33 cellular contexts compared by ENCODE assay signal in genomic region chr13:108926848-108927247, GRCh38.
DNase-seq lines count a peak whose midpoint lies in the region; ATAC-seq and TF ChIP-seq lines count a peak whose summit lies in the region.
"Had no signal": no experiment of that assay in that cellular context is flagged by ENCODE, and none has a peak within 500 bp of the region (broad histone marks: within the 10 kb centered on the region; RNA-seq: fewer than 3 reads in every experiment).

No MANE protein-coding gene starts in this region.

- ATAC-seq in Right ventricle myocardium inferior (peak; percentile 72), Right ventricle myocardium superior (ENCODE audit: poor library complexity) (peak; percentile 87), left ventricle myocardium superior (peak; percentile 94), right cardiac atrium (peak; percentile 48 to 62)
- ATAC-seq: A549; CD8-positive, alpha-beta T cell had no signal

- H3K27ac ChIP-seq in left ventricle myocardium inferior (replicated peaks) (no peak overlapping the region), right atrium auricular region (no peak overlapping the region), right cardiac atrium (ENCODE audit: low read length) (no peak overlapping the region)
- H3K27ac ChIP-seq: 22Rv1; A549; BLaER1; BLaER1 treated with 17β-estradiol and CSF1 and Interleukin-3, amounts not matched to agents 10 nM and 100 nM; C4-2B had no signal

- TF ChIP-seq CTCF in left ventricle myocardium inferior (IDR thresholded peaks at IDR 0.05; ENCODE audit: borderline replicate concordance) (no peak), right atrium auricular region (IDR thresholded peaks at IDR 0.05) (no peak)

- H3K9me3 ChIP-seq in left ventricle myocardium inferior (replicated peaks): no peaks in the 10 kb centered on the region
- H3K9me3 ChIP-seq in right atrium auricular region: no peaks in the 10 kb centered on the region
- H3K9me3 ChIP-seq in right cardiac atrium (ENCODE audit: control insufficient read depth, low read length): no peaks in the 10 kb centered on the region
- H3K9me3 ChIP-seq: A549; BE2C; BLaER1; BLaER1 treated with 17β-estradiol and CSF1 and Interleukin-3, amounts not matched to agents 10 nM and 100 nM; Caco-2 had no signal

- no peaks in the 10 kb centered on the region for H3K4me1 ChIP-seq in left ventricle myocardium inferior
- no peaks in the 10 kb centered on the region for H3K4me1 ChIP-seq in right atrium auricular region
- H3K4me1 ChIP-seq in right cardiac atrium (ENCODE audit: control insufficient read depth, insufficient read depth, low read length): no peaks in the 10 kb centered on the region
- H3K4me1 ChIP-seq: A549; BE2C; BLaER1; BLaER1 treated with 17β-estradiol and CSF1 and Interleukin-3, amounts not matched to agents 10 nM and 100 nM; Caco-2 had no signal

- H3K27me3 ChIP-seq in left ventricle myocardium inferior (ENCODE audit: low read depth) (no peaks in the 10 kb centered on the region), right atrium auricular region (no peaks in the 10 kb centered on the region), right cardiac atrium (ENCODE audit: control insufficient read depth, insufficient read depth) (no peaks in the 10 kb centered on the region)
- H3K27me3 ChIP-seq: BLaER1; BLaER1 treated with 17β-estradiol and CSF1 and Interleukin-3, amounts not matched to agents 10 nM and 100 nM had no signal

- intact Hi-C loops in Right ventricle myocardium inferior (cut with DNase I): no loop called here
- intact Hi-C loops in cardiac septum (cut with DNase I): no loop called here
- intact Hi-C loops in Right ventricle myocardium superior (cut with DNase I): no loop called here
- intact Hi-C loops in left ventricle myocardium inferior (cut with micrococcal nuclease): no loop called here
- intact Hi-C loops in left ventricle myocardium superior (cut with micrococcal nuclease): no loop called here
- intact Hi-C loops in right cardiac atrium (cut with DNase I): no loop called here

- no peaks in the 10 kb centered on the region for H3K36me3 ChIP-seq in left ventricle myocardium inferior
- no peaks in the 10 kb centered on the region for H3K36me3 ChIP-seq in right atrium auricular region
- H3K36me3 ChIP-seq: BE2C; BLaER1; BLaER1 treated with 17β-estradiol and CSF1 and Interleukin-3, amounts not matched to agents 10 nM and 100 nM had no signal

- peak; percentile 46 for DNase-seq in Right ventricle myocardium inferior (ENCODE audit: missing footprints)
- no peak for DNase-seq in cardiac septum (ENCODE audit: low spot score)
- no peak for DNase-seq in Right ventricle myocardium superior
- DNase-seq in left ventricle myocardium inferior: no peak
- peak; percentile 42 for DNase-seq in left ventricle myocardium superior
- DNase-seq in right atrium auricular region (ENCODE audit: low spot score): no peak
- no peak for DNase-seq in right cardiac atrium
- no peak for DNase-seq in NCI-H510A (lab: John Stamatoyannopoulos, UW)
- DNase-seq: 8988T; ACHN; AML-193; BE2C; C1 segment of cervical spinal cord; Caco-2; Calu3; CD4-positive, alpha-beta memory T cell; CD4-positive, alpha-beta T cell; CD4-positive, CD25-positive, alpha-beta regulatory T cell; CD8-positive, alpha-beta memory T cell; CD8-positive, alpha-beta T cell; COR-L47; DMS 273 treated with DMSO at 0.1 percent for 48 hours; DMS153; DMS53; DMS79; DMS79 treated with DMSO at 0.1 percent for 48 hours; DND-41; EL had no signal

- 39% methylated on average over 5 of the region's 5 CpGs for WGBS in right cardiac atrium

- no peak overlapping the region for H3K4me3 ChIP-seq in left ventricle myocardium inferior
- H3K4me3 ChIP-seq in right atrium auricular region: no peak overlapping the region
- H3K4me3 ChIP-seq in right cardiac atrium (ENCODE audit: low read length): no peak overlapping the region
- H3K4me3 ChIP-seq: A549; BLaER1; BLaER1 treated with 17β-estradiol and CSF1 and Interleukin-3, amounts not matched to agents 10 nM and 100 nM had no signal

Comparison
In these comparisons a context has a peak if more than half of its experiments do, and no peak if none do; other contexts are left out.
1. DNase-seq: peak in Right ventricle myocardium inferior (single experiment) and left ventricle myocardium superior (single experiment); none in cardiac septum (single experiment), Right ventricle myocardium superior (single experiment), left ventricle myocardium inferior (single experiment), right atrium auricular region (single experiment), right cardiac atrium (0 of 3) and NCI-H510A (single experiment).
2. Peak in every context shown above with its lines, with median percentiles within 50 percentile points of each other: ATAC-seq.